Comparison of ENCODE assay signal across 8 cellular contexts in genomic region chr7:55887786-55888185, GRCh38. TPM values are rescaled to one million over a fixed set of nuclear protein-coding genes. Genes with fewer than 3 reads are reported as not detected.
DNase-seq lines count a peak whose midpoint lies in the region; ATAC-seq and FAIRE-seq lines count a peak whose summit lies in the region.

No MANE protein-coding gene starts in this region.

- H3K36me3 ChIP-seq in Karpas-422 (ENCODE audit: insufficient read depth, low read length) = no peaks in the 10 kb centered on the region
- no peaks in the 10 kb centered on the region for H3K36me3 ChIP-seq in subcutaneous abdominal adipose tissue (ENCODE audit: control insufficient read depth in 5 of 5, insufficient read depth in 5 of 5, low read length in 5 of 5)

- FAIRE-seq in HTR-8/SVneo (lab: Jason Lieb, UNC) = no peak

- H3K4me3 ChIP-seq in GM08714 (ENCODE audit: low read length) (peak overlapping the region; percentile 65), Karpas-422 (ENCODE audit: low read length) (peak overlapping the region; percentile 66), subcutaneous abdominal adipose tissue (ENCODE audit: low read depth in 1 of 5, low read length in 5 of 5) (peak overlapping the region; percentile 62 to 77 (median 65))

- H3K4me1 Mint-ChIP-seq in activated naive CD8-positive, alpha-beta T cell treated with anti-CD3 and anti-CD28 coated beads for 36 hours = peaks cover 5% of the 10 kb centered on the region

- H3K9ac ChIP-seq in Karpas-422 (ENCODE audit: low read length) (peak overlapping the region; percentile 70), subcutaneous abdominal adipose tissue (ENCODE audit: low read length in 5 of 5) (peak overlapping the region in 3 of 5 donors; percentile 42 to 69 (median 58))

- no peak overlapping the region for H3K27ac ChIP-seq in Karpas-422 (ENCODE audit: low read length)
- no peak overlapping the region for H3K27ac ChIP-seq in subcutaneous abdominal adipose tissue (ENCODE audit: low read depth, low read length)

- H3K27me3 Mint-ChIP-seq in activated naive CD8-positive, alpha-beta T cell treated with anti-CD3 and anti-CD28 coated beads for 36 hours = no peaks in the 10 kb centered on the region

- H3K27me3 ChIP-seq in Karpas-422 (ENCODE audit: low read length) (no peaks in the 10 kb centered on the region), subcutaneous abdominal adipose tissue (ENCODE audit: control insufficient read depth in 5 of 5, insufficient read depth in 4 of 5, low read length in 5 of 5) (no peaks in the 10 kb centered on the region)

- peaks cover 10% of the 10 kb centered on the region for H3K79me2 ChIP-seq in Karpas-422 (ENCODE audit: low read length)

- H2AFZ ChIP-seq in Karpas-422 (ENCODE audit: low read length) = peak overlapping the region; percentile 92; the same call in 1 of the 2 replicates

- peak overlapping the region; percentile 76 for H3K4me2 ChIP-seq in Karpas-422 (ENCODE audit: low read depth, low read length, poor library complexity, severe bottlenecking)

- no peak for DNase-seq in Karpas-422
- no peak for DNase-seq in activated naive CD8-positive, alpha-beta T cell treated with anti-CD3 and anti-CD28 coated beads for 36 hours
- DNase-seq in iPS-NIHi7 (ENCODE audit: extremely low spot score) = peak; percentile 16
- DNase-seq in HTR-8/SVneo (ENCODE audit: insufficient read length, low spot score) = no peak
- no peak for DNase-seq in glomerular visceral epithelial cell (ENCODE audit: extremely low spot score)

- peak overlapping the region; percentile 77 for H3K4me3 Mint-ChIP-seq in activated naive CD8-positive, alpha-beta T cell treated with anti-CD3 and anti-CD28 coated beads for 36 hours

- H3K9me3 ChIP-seq in Karpas-422 (ENCODE audit: low read length) (no peaks in the 10 kb centered on the region), subcutaneous abdominal adipose tissue (ENCODE audit: control insufficient read depth in 5 of 5, low read length in 5 of 5) (no peaks in the 10 kb centered on the region)

- H3K27ac Mint-ChIP-seq in activated naive CD8-positive, alpha-beta T cell treated with anti-CD3 and anti-CD28 coated beads for 36 hours = peak overlapping the region; percentile 76

- H3K36me3 Mint-ChIP-seq in activated naive CD8-positive, alpha-beta T cell treated with anti-CD3 and anti-CD28 coated beads for 36 hours = peaks cover 2% of the 10 kb centered on the region

- no peak for ATAC-seq in HG03378 (IDR thresholded peaks at IDR 0.05; ENCODE audit: unreplicated experiment)

- no peaks in the 10 kb centered on the region for H4K20me1 ChIP-seq in Karpas-422 (ENCODE audit: insufficient read depth, low read depth, low read length)

- H3K9me2 ChIP-seq in Karpas-422 (replicated peaks; ENCODE audit: insufficient read depth, low read length) = no peaks in the 10 kb centered on the region

- H3K9me3 Mint-ChIP-seq in activated naive CD8-positive, alpha-beta T cell treated with anti-CD3 and anti-CD28 coated beads for 36 hours = no peaks in the 10 kb centered on the region

- H3K4me1 ChIP-seq in Karpas-422 (ENCODE audit: low read length) (peaks cover 14% of the 10 kb centered on the region), subcutaneous abdominal adipose tissue (ENCODE audit: control insufficient read depth in 5 of 5, insufficient read depth in 5 of 5, low read length in 5 of 5) (peaks cover 0 to 7% (median 3%) of the 10 kb centered on the region in 5 donors)

RNA-seq across cellular contexts. Expression of gene ZNF713, which starts 0.5 kb away (rescaled TPM):
- 2.0 and 13.2 TPM in 2 replicates for total RNA-seq in Karpas-422 (2014; rRNA removed; shearing (Covaris generic); ENCODE audit: low replicate concordance)
- total RNA-seq in activated naive CD8-positive, alpha-beta T cell treated with anti-CD3 and anti-CD28 coated beads for 36 hours = 1 to 10 TPM; 1.4 to 2.0 TPM

RNA-seq across cellular contexts. Expression of gene SEPTIN14, which starts 25.2 kb away (rescaled TPM):
- not detected in 2 replicates for total RNA-seq in Karpas-422 (2014; rRNA removed; shearing (Covaris generic); ENCODE audit: low replicate concordance)
- total RNA-seq in activated naive CD8-positive, alpha-beta T cell treated with anti-CD3 and anti-CD28 coated beads for 36 hours = not detected
